In the genomic region with DNA sequence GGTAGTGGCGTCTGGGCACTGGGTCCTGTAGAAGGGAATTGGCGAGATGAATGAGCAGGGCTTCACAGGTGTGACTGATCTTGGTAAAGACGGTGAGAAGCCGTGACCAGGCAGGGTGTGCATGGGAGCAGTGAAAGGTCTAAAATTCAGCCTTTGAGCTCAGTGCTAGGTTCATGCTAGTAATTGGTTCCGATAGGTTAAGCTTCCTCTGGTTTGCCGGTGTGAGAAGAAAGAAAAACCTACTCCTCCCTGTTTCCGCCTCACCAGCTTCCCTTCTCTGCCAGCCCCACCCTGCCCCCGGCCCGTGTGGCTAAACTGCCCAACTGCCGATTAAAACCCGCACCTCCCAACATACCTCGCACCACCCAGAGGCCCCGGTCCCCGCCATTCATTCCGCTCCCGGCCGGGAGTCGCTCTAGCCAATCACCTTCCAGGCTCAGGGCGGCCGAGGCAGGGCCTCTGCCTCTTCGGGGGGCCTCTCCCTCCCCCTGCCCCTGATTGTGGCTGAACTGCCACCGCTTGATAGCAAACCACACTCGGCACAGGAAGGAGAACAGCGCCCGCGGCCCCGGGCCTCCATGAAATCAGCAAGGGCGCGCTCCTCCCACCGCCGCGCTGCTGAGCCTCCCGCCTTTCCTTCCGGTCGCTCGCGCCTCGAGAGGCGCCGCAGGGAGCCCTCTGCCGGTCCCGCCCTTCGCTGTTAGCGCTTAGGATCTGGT, we compare ENCODE assay signal across 8 cellular contexts. TPM values are rescaled to one million over a fixed set of nuclear protein-coding genes. Genes with fewer than 3 reads are reported as not detected.
A peak's percentile ranks its signal among the peaks of the same experiment; 100 is the strongest.
DNase-seq lines count a peak whose midpoint lies in the region; ATAC-seq lines count a peak whose summit lies in the region.

No MANE protein-coding gene starts in this region.

- H3K27me3 ChIP-seq in muscle layer of colon (ENCODE audit: control insufficient read depth in 1 of 2, insufficient read depth in 2 of 2, low read length in 2 of 2) = no peaks in the 10 kb centered on the region

- no peaks in the 10 kb centered on the region for H3K36me3 ChIP-seq in muscle layer of colon (ENCODE audit: insufficient read depth, low read length)

- peak overlapping the region; percentile 93 for H3K27ac ChIP-seq in muscle layer of colon (ENCODE audit: low read depth, low read length)

- peak overlapping the region; percentile 80 for H3K4me3 ChIP-seq in Jurkat, Clone E6-1 (ENCODE audit: low read length)
- peak overlapping the region; percentile 50 to 54 for H3K4me3 ChIP-seq in muscle layer of colon (ENCODE audit: low read depth in 1 of 2, low read length in 2 of 2)

- ATAC-seq in GM21619 (IDR thresholded peaks at IDR 0.05; ENCODE audit: unreplicated experiment) (peak; percentile 69), esophagus mucosa (peak; percentile 87)

- H3K9ac ChIP-seq in muscle layer of colon (ENCODE audit: low read length) = peak overlapping the region; percentile 21

- no peaks in the 10 kb centered on the region for H3K9me3 ChIP-seq in muscle layer of colon (ENCODE audit: low read length)

- H3K4me1 ChIP-seq in muscle layer of colon (ENCODE audit: insufficient read depth, low read length) = peaks cover 9% of the 10 kb centered on the region

- DNase-seq in DMS153 (lab: John Stamatoyannopoulos, UW) (peak; percentile 97), OCI-M2 (lab: John Stamatoyannopoulos, UW; ENCODE audit: unreplicated experiment) (peak; percentile 92)
- peak; percentile 99 for DNase-seq in Jurkat, Clone E6-1 (ENCODE audit: low read depth, low spot score)
- DNase-seq in activated T-cell treated with anti-CD3 and anti-CD28 coated beads, Interleukin-2, amount 50 U/mL, for 1 hour = peak; percentile 87
- peak; percentile 70 for DNase-seq in stimulated activated CD8-positive, alpha-beta memory T cell treated with anti-CD3 and anti-CD28 coated beads, Interleukin-7, amount 100 ng/mL, for 24 hours (ENCODE audit: low read depth)

RNA-seq across cellular contexts. Expression of gene NRROS, which starts 7.3 kb away (rescaled TPM):
- 43.7 TPM for polyA plus RNA-seq in Jurkat, Clone E6-1 (2012; ENCODE audit: insufficient read depth, insufficient read length)
- 0.40 TPM for total RNA-seq in esophagus mucosa

Comparison
In these comparisons a context has a peak if more than half of its experiments do, and no peak if none do; other contexts are left out.
1. Peak in every context shown above with its lines: DNase-seq, ATAC-seq, H3K4me3 ChIP-seq and H3K27ac ChIP-seq.